15 cellular contexts compared by ENCODE assay signal in the genomic region with DNA sequence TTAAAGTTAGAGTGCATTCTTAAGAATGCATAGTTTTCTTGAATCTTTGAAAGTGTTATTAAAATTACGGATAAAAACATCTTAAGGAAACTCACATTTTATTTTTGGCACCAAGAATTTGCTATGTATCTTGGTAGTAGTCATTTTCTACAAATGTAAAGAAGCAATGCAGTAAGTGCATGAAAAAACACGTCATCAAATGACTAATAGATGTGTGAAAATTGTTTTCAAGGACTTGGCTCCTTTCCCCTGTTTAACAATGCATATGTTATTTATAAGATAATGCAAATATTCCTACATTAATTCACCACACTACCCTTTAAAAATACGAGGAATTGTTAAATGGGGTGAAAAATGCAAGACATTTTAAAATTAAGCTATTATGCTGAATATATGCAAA.
DNase-seq lines count a peak whose midpoint lies in the region; ATAC-seq and TF ChIP-seq lines count a peak whose summit lies in the region.
"Had no signal": no experiment of that assay in that cellular context is flagged by ENCODE, and none has a peak within 500 bp of the region (broad histone marks: within the 10 kb centered on the region; RNA-seq: fewer than 3 reads in every experiment).

No MANE protein-coding gene starts in this region.

- TF ChIP-seq CTCF in MCF 10A (IDR thresholded peaks at IDR 0.05; ENCODE audit: unreplicated experiment), result no peak
- TF ChIP-seq CTCF in breast epithelium (IDR thresholded peaks at IDR 0.05), result no peak
- no peak for TF ChIP-seq CTCF in RWPE1 (conservative IDR thresholded peaks at IDR 0.05; ENCODE audit: low read depth)
- no peak for TF ChIP-seq CTCF in foreskin keratinocyte (conservative IDR thresholded peaks at IDR 0.05)
- no peak for TF ChIP-seq CTCF in Caco-2 (IDR thresholded peaks at IDR 0.05; ENCODE audit: insufficient read depth in 1 of 2, low read depth in 1 of 2, low read length in 1 of 2, severe bottlenecking in 1 of 2, unreplicated experiment in 1 of 2)

- TF ChIP-seq POLR2A in breast epithelium (IDR thresholded peaks at IDR 0.05), result no peak

- H3K36me3 ChIP-seq in breast epithelium, result no peaks in the 10 kb centered on the region
- H3K36me3 ChIP-seq in Caco-2 (ENCODE audit: control insufficient read depth, insufficient read depth, low read length), result no peaks in the 10 kb centered on the region
- H3K36me3 ChIP-seq: BLaER1 had no signal

- H3K4me1 Mint-ChIP-seq in MCF 10A (ENCODE audit: insufficient read depth, unreplicated experiment) (peaks cover 16% of the 10 kb centered on the region), Caco-2 (ENCODE audit: low read depth, unreplicated experiment) (no peaks in the 10 kb centered on the region)
- no peaks in the 10 kb centered on the region for H3K4me1 Mint-ChIP-seq in activated CD4-positive, alpha-beta T cell treated with anti-CD3 and anti-CD28 coated beads, Interleukin-2, amount 10 ng/mL, durations not matched to agents 7 days and 5 days
- H3K4me1 Mint-ChIP-seq: CD8-positive, alpha-beta memory T cell had no signal

- H3K9me3 ChIP-seq in breast epithelium, result peaks cover 0 to 2% of the 10 kb centered on the region in 2 donors
- no peaks in the 10 kb centered on the region for H3K9me3 ChIP-seq in Caco-2
- H3K9me3 ChIP-seq: BLaER1 had no signal

- H3K27ac ChIP-seq in breast epithelium (no peak overlapping the region), RWPE1 (no peak overlapping the region), foreskin keratinocyte (no peak overlapping the region)
- H3K27ac ChIP-seq: 22Rv1, BLaER1 had no signal

- ATAC-seq in foreskin keratinocyte, result peak; percentile 71
- no peak for ATAC-seq in GM19452 (IDR thresholded peaks at IDR 0.05; ENCODE audit: unreplicated experiment)
- ATAC-seq: GM12878, K562 had no signal

- H3K9me3 Mint-ChIP-seq in MCF 10A (ENCODE audit: unreplicated experiment) (no peaks in the 10 kb centered on the region), Caco-2 (ENCODE audit: unreplicated experiment) (no peaks in the 10 kb centered on the region)
- peaks cover 4% of the 10 kb centered on the region for H3K9me3 Mint-ChIP-seq in activated CD4-positive, alpha-beta T cell treated with anti-CD3 and anti-CD28 coated beads, Interleukin-2, amount 10 ng/mL, durations not matched to agents 7 days and 5 days

- H3K27ac Mint-ChIP-seq in MCF 10A (ENCODE audit: low read depth, unreplicated experiment), result no peak overlapping the region
- H3K27ac Mint-ChIP-seq in activated CD4-positive, alpha-beta T cell treated with anti-CD3 and anti-CD28 coated beads, Interleukin-2, amount 10 ng/mL, durations not matched to agents 7 days and 5 days, result no peak overlapping the region
- no peak overlapping the region for H3K27ac Mint-ChIP-seq in Caco-2 (ENCODE audit: unreplicated experiment)
- H3K27ac Mint-ChIP-seq: CD8-positive, alpha-beta memory T cell; HFFc6 had no signal

- no peaks in the 10 kb centered on the region for H3K4me1 ChIP-seq in breast epithelium
- no peaks in the 10 kb centered on the region for H3K4me1 ChIP-seq in foreskin keratinocyte
- H3K4me1 ChIP-seq in Caco-2, result no peaks in the 10 kb centered on the region
- H3K4me1 ChIP-seq: BLaER1 had no signal

- BruUV-seq in MCF 10A (replicated peaks; lab: Mats Ljungman, UMichigan), result no TSS peak
- no TSS peak for BruUV-seq in Caco-2 (replicated peaks; lab: Mats Ljungman, UMichigan)

- H3K4me3 Mint-ChIP-seq in MCF 10A (ENCODE audit: unreplicated experiment) (no peak overlapping the region), Caco-2 (ENCODE audit: unreplicated experiment) (no peak overlapping the region)
- H3K4me3 Mint-ChIP-seq in activated CD4-positive, alpha-beta T cell treated with anti-CD3 and anti-CD28 coated beads, Interleukin-2, amount 10 ng/mL, durations not matched to agents 7 days and 5 days, result no peak overlapping the region
- H3K4me3 Mint-ChIP-seq: CD8-positive, alpha-beta memory T cell; HFFc6 had no signal

- H3K27me3 ChIP-seq in breast epithelium (no peaks in the 10 kb centered on the region), foreskin keratinocyte (no peaks in the 10 kb centered on the region), Caco-2 (replicated peaks; ENCODE audit: control insufficient read depth, insufficient read depth, low read length) (no peaks in the 10 kb centered on the region)
- H3K27me3 ChIP-seq: BLaER1 had no signal

- POLR2A ChIA-PET in MCF 10A (lab: Yijun Ruan, JAX) (no interaction called here), RWPE1 (lab: Yijun Ruan, JAX; ENCODE audit: low non-redundant PET) (no interaction called here), Caco-2 (lab: Charles Lee) (no interaction called here)
- POLR2A ChIA-PET in activated CD4-positive, alpha-beta T cell treated with anti-CD3 and anti-CD28 coated beads, Interleukin-2, amount 10 ng/mL, durations not matched to agents 7 days and 5 days (lab: Charles Lee), result no interaction called here

- intact Hi-C loops in MCF 10A (cut with micrococcal nuclease) (no loop called here), breast epithelium (cut with DNase I; ENCODE audit: low total_unique reads) (no loop called here), Caco-2 (cut with micrococcal nuclease; ENCODE audit: unreplicated experiment) (no loop called here)

- peak; percentile 59 for DNase-seq in MCF 10A (ENCODE audit: unreplicated experiment)
- DNase-seq in breast epithelium (ENCODE audit: low spot score in 2 of 2), result no peak
- peak; percentile 4 for DNase-seq in RWPE1 (ENCODE audit: low spot score)
- peak in 1 of 2 donors; percentile 44 for DNase-seq in foreskin keratinocyte
- no peak for DNase-seq in activated CD4-positive, alpha-beta T cell treated with anti-CD3 and anti-CD28 coated beads, Interleukin-2, amount 10 ng/mL, durations not matched to agents 7 days and 5 days
- DNase-seq in Caco-2, result no peak
- DNase-seq: CD8-positive, alpha-beta memory T cell; DMS53; HCEC 1CT; HFFc6 had no signal

- H3K27me3 Mint-ChIP-seq in MCF 10A (ENCODE audit: insufficient read depth, unreplicated experiment) (no peaks in the 10 kb centered on the region), Caco-2 (ENCODE audit: insufficient read depth, unreplicated experiment) (no peaks in the 10 kb centered on the region)
- H3K27me3 Mint-ChIP-seq in activated CD4-positive, alpha-beta T cell treated with anti-CD3 and anti-CD28 coated beads, Interleukin-2, amount 10 ng/mL, durations not matched to agents 7 days and 5 days, result no peaks in the 10 kb centered on the region
- H3K27me3 Mint-ChIP-seq: CD8-positive, alpha-beta memory T cell had no signal

- no peaks in the 10 kb centered on the region for H3K36me3 Mint-ChIP-seq in MCF 10A (ENCODE audit: insufficient read depth, unreplicated experiment)
- no peaks in the 10 kb centered on the region for H3K36me3 Mint-ChIP-seq in activated CD4-positive, alpha-beta T cell treated with anti-CD3 and anti-CD28 coated beads, Interleukin-2, amount 10 ng/mL, durations not matched to agents 7 days and 5 days (ENCODE audit: low read depth)
- H3K36me3 Mint-ChIP-seq in Caco-2 (ENCODE audit: insufficient read depth, unreplicated experiment), result no peaks in the 10 kb centered on the region
- H3K36me3 Mint-ChIP-seq: CD8-positive, alpha-beta memory T cell had no signal

- CTCF ChIA-PET in MCF 10A (lab: Yijun Ruan, JAX), result no interaction called here
- CTCF ChIA-PET in RWPE1 (lab: Yijun Ruan, JAX), result no interaction called here
- CTCF ChIA-PET in activated CD4-positive, alpha-beta T cell treated with anti-CD3 and anti-CD28 coated beads, Interleukin-2, amount 10 ng/mL, durations not matched to agents 7 days and 5 days (lab: Charles Lee), result no interaction called here
- CTCF ChIA-PET in Caco-2 (lab: Charles Lee), result no interaction called here

- H3K4me3 ChIP-seq in breast epithelium (no peak overlapping the region), Caco-2 (ENCODE audit: low read depth, low read length) (no peak overlapping the region)
- H3K4me3 ChIP-seq: BLaER1, GM12878, K562 had no signal

Comparison
In these comparisons a context has a peak if more than half of its experiments do, and no peak if none do; other contexts are left out.
1. DNase-seq: peak in MCF 10A (single experiment) and RWPE1 (single experiment); none in breast epithelium (0 of 2), activated CD4-positive, alpha-beta T cell treated with anti-CD3 and anti-CD28 coated beads, Interleukin-2, amount 10 ng/mL, durations not matched to agents 7 days and 5 days (single experiment) and Caco-2 (0 of 2).